Comparison of ENCODE assay signal across 1 cellular context in the genomic region with DNA sequence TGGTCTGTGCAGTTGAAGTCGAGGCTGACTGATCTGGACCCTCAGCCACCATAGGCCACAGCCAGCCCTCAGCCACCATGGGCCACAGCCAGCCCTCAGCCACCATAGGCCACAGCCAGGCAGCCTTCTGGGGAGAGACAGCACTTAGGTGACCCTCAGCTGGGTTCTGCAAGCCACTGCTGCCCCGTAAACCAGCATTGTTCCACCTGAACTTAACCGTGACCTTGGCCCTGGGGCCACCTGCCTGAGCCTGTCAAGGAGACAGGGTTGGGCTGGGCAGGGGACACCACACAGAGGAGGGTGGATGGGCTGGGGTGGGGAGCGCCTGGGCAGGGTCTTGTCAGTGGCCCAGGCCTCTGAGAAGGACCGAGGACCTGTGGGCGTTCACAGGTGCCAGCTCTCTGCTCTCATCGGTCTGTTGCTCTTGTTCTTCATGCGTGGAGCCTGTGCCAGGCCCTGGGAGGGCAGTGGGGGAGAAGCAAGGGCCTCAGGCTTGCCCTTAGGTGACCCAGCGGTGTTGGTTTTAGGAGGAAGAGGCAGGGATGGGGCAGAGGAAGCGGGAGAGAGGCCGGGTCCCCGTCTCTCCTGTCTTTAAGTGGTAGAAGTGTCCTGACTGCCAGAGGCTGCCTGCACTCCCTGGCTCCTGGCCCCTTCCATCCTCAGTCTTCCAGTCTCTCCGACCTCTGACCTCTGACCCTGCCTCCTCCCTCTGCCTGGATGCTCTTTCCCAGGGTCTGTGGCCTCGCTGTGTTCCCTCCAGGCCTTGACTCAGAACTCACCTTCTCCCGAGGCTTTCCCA.
TF ChIP-seq lines count a peak whose summit lies in the region.

No MANE protein-coding gene starts in this region.

TF ChIP-seq in H1, 55 proteins besides CTCF, POLR2A, EP300 and RAD21:
- TF ChIP-seq SP1 (IDR thresholded peaks at IDR 0.05; ENCODE audit: low read depth, low read length), result no peak
- TF ChIP-seq YY1 (IDR thresholded peaks at IDR 0.05; ENCODE audit: low read depth, low read length), result no peak
- no peak for TF ChIP-seq RNF2 (IDR thresholded peaks at IDR 0.05; ENCODE audit: borderline replicate concordance, low read depth, low read length, missing control alignments, poor library complexity, severe bottlenecking)
- TF ChIP-seq KDM1A (IDR thresholded peaks at IDR 0.05; ENCODE audit: borderline replicate concordance, low read length), result no peak
- TF ChIP-seq BACH1 (IDR thresholded peaks at IDR 0.05; ENCODE audit: low read length), result no peak
- TF ChIP-seq CTBP2 (IDR thresholded peaks at IDR 0.05; ENCODE audit: borderline replicate concordance, insufficient read depth, insufficient read length, low read length), result no peak
- TF ChIP-seq TBP (IDR thresholded peaks at IDR 0.05; ENCODE audit: low read depth, low read length), result no peak
- TF ChIP-seq SIX5 (IDR thresholded peaks at IDR 0.05; ENCODE audit: low read depth, low read length), result no peak
- TF ChIP-seq TCF12 (IDR thresholded peaks at IDR 0.05; ENCODE audit: low read depth, low read length), result no peak
- TF ChIP-seq FOSL1 (IDR thresholded peaks at IDR 0.05; ENCODE audit: insufficient read depth, low read depth, low read length), result no peak
- no peak for TF ChIP-seq CHD2 (IDR thresholded peaks at IDR 0.05; ENCODE audit: low read length)
- no peak for TF ChIP-seq SIRT6 (IDR thresholded peaks at IDR 0.05; ENCODE audit: low read length)
- no peak for TF ChIP-seq CREB1 (IDR thresholded peaks at IDR 0.05)
- no peak for TF ChIP-seq RXRA (IDR thresholded peaks at IDR 0.05; ENCODE audit: insufficient read depth, low read depth, low read length)
- TF ChIP-seq JUND (IDR thresholded peaks at IDR 0.05; ENCODE audit: low read length), result no peak
- TF ChIP-seq CHD1 (IDR thresholded peaks at IDR 0.05; ENCODE audit: low read depth, low read length), result no peak
- TF ChIP-seq, protein P1, sequence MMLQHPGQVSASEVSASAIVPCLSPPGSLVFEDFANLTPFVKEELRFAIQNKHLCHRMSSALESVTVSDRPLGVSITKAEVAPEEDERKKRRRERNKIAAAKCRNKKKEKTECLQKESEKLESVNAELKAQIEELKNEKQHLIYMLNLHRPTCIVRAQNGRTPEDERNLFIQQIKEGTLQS (IDR thresholded peaks at IDR 0.05; ENCODE audit: insufficient read depth, low read depth, low read length), result no peak
- TF ChIP-seq SP4 (IDR thresholded peaks at IDR 0.05; ENCODE audit: low read length), result no peak
- no peak for TF ChIP-seq ASH2L (IDR thresholded peaks at IDR 0.05; ENCODE audit: low read length)
- no peak for TF ChIP-seq NANOG (IDR thresholded peaks at IDR 0.05; ENCODE audit: insufficient read depth, low read depth, low read length, poor library complexity, severe bottlenecking)
